In genomic region chr1:151533870-151534269, GRCh38 we compare ENCODE assay signal across 24 cellular contexts.
"Had no signal": no experiment of that assay in that cellular context is flagged by ENCODE, and none has a peak within 500 bp of the region (broad histone marks: within the 10 kb centered on the region; RNA-seq: fewer than 3 reads in every experiment).

No MANE protein-coding gene starts in this region.

- H3K4me3 Mint-ChIP-seq: activated CD4-positive, alpha-beta memory T cell treated with anti-CD3 and anti-CD28 coated beads, Interleukin-2, amount 10 ng/mL, durations not matched to agents 7 days and 5 days; activated naive CD4-positive, alpha-beta T cell treated with anti-CD3 and anti-CD28 coated beads for 36 hours; activated T-cell treated with anti-CD3 and anti-CD28 coated beads, Interleukin-2, amount 50 U/mL, for 72 hours; activated T-helper 17 cell treated with anti-CD3 and anti-CD28 coated beads, Interleukin-2, amount 50 U/mL, for 72 hours had no signal

- H3K4me1 Mint-ChIP-seq: activated CD4-positive, alpha-beta memory T cell treated with anti-CD3 and anti-CD28 coated beads, Interleukin-2, amount 10 ng/mL, durations not matched to agents 7 days and 5 days; activated T-helper 17 cell treated with anti-CD3 and anti-CD28 coated beads, Interleukin-2, amount 50 U/mL, for 72 hours had no signal

- H3K27ac ChIP-seq: adrenal gland, body of pancreas, breast epithelium, SJCRH30, SK-N-MC, WERI-Rb-1 had no signal

- H3K9me3 ChIP-seq: adrenal gland, body of pancreas, breast epithelium, MG63, SJCRH30 had no signal

- H3K27me3 ChIP-seq: adrenal gland, body of pancreas, breast epithelium, MG63, SJCRH30 had no signal

- H3K27ac Mint-ChIP-seq: activated CD4-positive, alpha-beta memory T cell treated with anti-CD3 and anti-CD28 coated beads, Interleukin-2, amount 10 ng/mL, durations not matched to agents 7 days and 5 days; activated naive CD4-positive, alpha-beta T cell treated with anti-CD3 and anti-CD28 coated beads for 36 hours; activated naive CD4-positive, alpha-beta T cell treated with anti-CD3 and anti-CD28 coated beads, Interleukin-2, amount 50 U/mL, for 72 hours; activated T-cell treated with anti-CD3 and anti-CD28 coated beads, Interleukin-2, amount 50 U/mL, for 72 hours; activated T-helper 17 cell treated with anti-CD3 and anti-CD28 coated beads, Interleukin-2, amount 50 U/mL, for 72 hours had no signal

- H3K4me1 ChIP-seq: adrenal gland, breast epithelium, SJCRH30 had no signal

- H3K9me3 Mint-ChIP-seq: activated CD4-positive, alpha-beta memory T cell treated with anti-CD3 and anti-CD28 coated beads, Interleukin-2, amount 10 ng/mL, durations not matched to agents 7 days and 5 days; activated naive CD4-positive, alpha-beta T cell treated with anti-CD3 and anti-CD28 coated beads for 36 hours; activated naive CD4-positive, alpha-beta T cell treated with anti-CD3 and anti-CD28 coated beads, Interleukin-2, amount 50 U/mL, for 72 hours; activated T-cell treated with anti-CD3 and anti-CD28 coated beads, Interleukin-2, amount 50 U/mL, for 72 hours; activated T-helper 17 cell treated with anti-CD3 and anti-CD28 coated beads, Interleukin-2, amount 50 U/mL, for 72 hours had no signal

- H3K36me3 ChIP-seq: adrenal gland, breast epithelium, MG63, SJCRH30, WERI-Rb-1 had no signal

- H3K27me3 Mint-ChIP-seq: activated CD4-positive, alpha-beta memory T cell treated with anti-CD3 and anti-CD28 coated beads, Interleukin-2, amount 10 ng/mL, durations not matched to agents 7 days and 5 days; activated T-helper 17 cell treated with anti-CD3 and anti-CD28 coated beads, Interleukin-2, amount 50 U/mL, for 72 hours had no signal

- H3K4me3 ChIP-seq: adrenal gland, body of pancreas, breast epithelium, MG63, SJCRH30, SK-N-MC had no signal

- H3K36me3 Mint-ChIP-seq: activated naive CD4-positive, alpha-beta T cell treated with anti-CD3 and anti-CD28 coated beads, Interleukin-2, amount 50 U/mL, for 72 hours had no signal

- DNase-seq: activated CD4-positive, alpha-beta memory T cell treated with anti-CD3 and anti-CD28 coated beads, Interleukin-2, amount 10 ng/mL, durations not matched to agents 7 days and 5 days; activated CD4-positive, alpha-beta T cell treated with anti-CD3 and anti-CD28 coated beads for 1 hour; activated CD4-positive, alpha-beta T cell treated with anti-CD3 and anti-CD28 coated beads for 48 hours; activated CD4-positive, CD25-positive, alpha-beta regulatory T cell; activated gamma-delta T cell treated with Interleukin-2 at 50 U/mL for 16 hours; activated naive CD4-positive, alpha-beta T cell treated with anti-CD3 and anti-CD28 coated beads for 36 hours; activated T-cell treated with anti-CD3 and anti-CD28 coated beads, Interleukin-2, amount 50 U/mL, for 1 hour; activated T-cell treated with anti-CD3 and anti-CD28 coated beads, Interleukin-2, amount 50 U/mL, for 72 hours; adrenal gland; body of pancreas; Karpas-422; MG63; NCI-H1048; NCI-H1436 treated with DMSO at 0.1 percent for 48 hours; NCI-H2029; NCI-H345; NCI-H524 treated with DMSO at 0.1 percent for 48 hours; SHP77; SJCRH30; WERI-Rb-1 had no signal
